ENCODE assay signal across 9 cellular contexts in genomic region chr2:142180820-142181533, GRCh38. TPM values are rescaled to one million over a fixed set of nuclear protein-coding genes. Genes with fewer than 3 reads are reported as not detected.
DNase-seq lines count a peak whose midpoint lies in the region; ATAC-seq and TF ChIP-seq lines count a peak whose summit lies in the region.
"Had no signal": no experiment of that assay in that cellular context is flagged by ENCODE, and none has a peak within 500 bp of the region (broad histone marks: within the 10 kb centered on the region; RNA-seq: fewer than 3 reads in every experiment).

No MANE protein-coding gene starts in this region.

- H3K27ac ChIP-seq in HEK293 (ENCODE audit: extremely low read depth, low read depth, low read length) = no peak overlapping the region; the same call in 1 of the 2 replicates
- H3K27ac ChIP-seq in liver (ENCODE audit: low read depth in 1 of 2, low read length in 2 of 2) = no peak overlapping the region

- H3K4me1 ChIP-seq in HEK293 (ENCODE audit: control insufficient read depth, insufficient read depth, low read length) (peaks cover 8% of the 10 kb centered on the region), liver (ENCODE audit: control insufficient read depth in 4 of 4, insufficient read depth in 4 of 4, low read length in 3 of 4) (no peaks in the 10 kb centered on the region)

- H3K4me3 ChIP-seq in HEK293 (ENCODE audit: low read depth, low read length) = no peak overlapping the region
- no peak overlapping the region for H3K4me3 ChIP-seq in WI38 (ENCODE audit: low read depth, low read length)
- H3K4me3 ChIP-seq in liver (ENCODE audit: low read depth in 1 of 3, low read length in 3 of 3) = no peak overlapping the region

- peak; percentile 37 for DNase-seq in D341Med (ENCODE audit: low spot score)
- no peak for DNase-seq in activated T-cell treated with anti-CD3 and anti-CD28 coated beads, Interleukin-2, amount 50 U/mL, for 24 hours
- DNase-seq in NCI-H1417 treated with DMSO at 0.1 percent for 48 hours (lab: John Stamatoyannopoulos, UW) = no peak
- DNase-seq: NCI-H510A treated with DMSO at 0.1 percent for 48 hours had no signal

- H3K4me3 Mint-ChIP-seq in activated T-cell treated with anti-CD3 and anti-CD28 coated beads, Interleukin-2, amount 50 U/mL, for 24 hours = no peak overlapping the region

- H3K4me1 Mint-ChIP-seq in activated T-cell treated with anti-CD3 and anti-CD28 coated beads, Interleukin-2, amount 50 U/mL, for 24 hours (ENCODE audit: low read depth) = no peaks in the 10 kb centered on the region

- H3K36me3 ChIP-seq in HEK293 (ENCODE audit: control insufficient read depth in 2 of 2, insufficient read depth in 1 of 2, low read length in 2 of 2) = no peaks in the 10 kb centered on the region
- H3K36me3 ChIP-seq in liver (ENCODE audit: control insufficient read depth in 4 of 4, insufficient read depth in 3 of 4, low read depth in 1 of 4, low read length in 3 of 4) = no peaks in the 10 kb centered on the region

- no peaks in the 10 kb centered on the region for H3K27me3 Mint-ChIP-seq in activated T-cell treated with anti-CD3 and anti-CD28 coated beads, Interleukin-2, amount 50 U/mL, for 24 hours

- CTCF ChIA-PET in HEK293 (lab: Yijun Ruan, JAX) = interaction anchor here (0.6 to 2.3 kb wide), 11 partner anchors 9 to 1963 kb away, joined by 3 to 13 read pairs (median 4); no protein-coding TSS in a partner anchor

- POLR2A ChIA-PET in HEK293 (lab: Yijun Ruan, JAX) = no interaction called here

- TF ChIP-seq CTCF in HEK293 (tag by site-specific recombination; IDR thresholded peaks at IDR 0.05) (peak; percentile 26; the same call in 1 of the 2 replicates), WI38 (IDR thresholded peaks at IDR 0.05; ENCODE audit: low read depth, low read length) (peak; percentile 20; the same call in 1 of the 2 replicates), liver (IDR thresholded peaks at IDR 0.05; ENCODE audit: low read depth, low read length, missing input control) (peak; percentile 16)

- ATAC-seq in HG03460 (IDR thresholded peaks at IDR 0.05; ENCODE audit: unreplicated experiment) (no peak), GM18517 (IDR thresholded peaks at IDR 0.05; ENCODE audit: unreplicated experiment) (no peak)

- H3K27ac Mint-ChIP-seq in activated T-cell treated with anti-CD3 and anti-CD28 coated beads, Interleukin-2, amount 50 U/mL, for 24 hours = no peak overlapping the region

- TF ChIP-seq RAD21 in liver (IDR thresholded peaks at IDR 0.05) = peak in 1 of 2 donors; percentile 18

- H3K9ac ChIP-seq in liver (ENCODE audit: low read depth in 1 of 2, low read length in 2 of 2) = no peak overlapping the region

- 43% methylated on average over 22 of the region's 22 CpGs for WGBS in liver

- H3K9me3 Mint-ChIP-seq in activated T-cell treated with anti-CD3 and anti-CD28 coated beads, Interleukin-2, amount 50 U/mL, for 24 hours = peaks cover 6% of the 10 kb centered on the region

- H3K9me3 ChIP-seq in HEK293 (ENCODE audit: control insufficient read depth, insufficient read depth, low read depth, low read length) (no peaks in the 10 kb centered on the region), liver (ENCODE audit: control insufficient read depth in 4 of 4, low read length in 3 of 4) (no peaks in the 10 kb centered on the region)

- no peaks in the 10 kb centered on the region for H3K36me3 Mint-ChIP-seq in activated T-cell treated with anti-CD3 and anti-CD28 coated beads, Interleukin-2, amount 50 U/mL, for 24 hours (ENCODE audit: low read depth)

- no peaks in the 10 kb centered on the region for H3K27me3 ChIP-seq in liver (ENCODE audit: control insufficient read depth in 4 of 4, insufficient read depth in 4 of 4, low read length in 3 of 4)

TF ChIP-seq in HEK293, 187 proteins besides CTCF, POLR2A, EP300 and RAD21:
- no peak for TF ChIP-seq ZNF26 (tag by site-specific recombination; IDR thresholded peaks at IDR 0.05)
- no peak for TF ChIP-seq ZNF354C (tag by site-specific recombination; IDR thresholded peaks at IDR 0.05; ENCODE audit: borderline replicate concordance, low read depth)
- TF ChIP-seq ZNF140 (tag by site-specific recombination; IDR thresholded peaks at IDR 0.05) = no peak
- no peak for TF ChIP-seq ZBTB1 (tag by site-specific recombination; IDR thresholded peaks at IDR 0.05)
- no peak for TF ChIP-seq ZNF114 (tag by site-specific recombination; IDR thresholded peaks at IDR 0.05)
- no peak for TF ChIP-seq ZNF623 (tag by site-specific recombination; IDR thresholded peaks at IDR 0.05)
- peak; percentile 48 for TF ChIP-seq ZFHX2 (tag by site-specific recombination; conservative IDR thresholded peaks at IDR 0.05)
- TF ChIP-seq ZNF580 (tag by site-specific recombination; IDR thresholded peaks at IDR 0.05) = no peak
- peak; percentile 39; the same call in 1 of the 2 replicates for TF ChIP-seq ZNF660 (tag by site-specific recombination; IDR thresholded peaks at IDR 0.05)
- TF ChIP-seq ZNF48 (tag by site-specific recombination; IDR thresholded peaks at IDR 0.05) = no peak
- no peak for TF ChIP-seq ZNF184 (tag by site-specific recombination; IDR thresholded peaks at IDR 0.05)
- no peak for TF ChIP-seq ZNF488 (tag by site-specific recombination; IDR thresholded peaks at IDR 0.05)
- peak; percentile 40 for TF ChIP-seq ZIC2 (tag by site-specific recombination; IDR thresholded peaks at IDR 0.05)
TF ChIP-seq in HEK293: peak in this region for 3.

TF ChIP-seq in liver, 16 proteins besides CTCF, POLR2A, EP300 and RAD21:
- TF ChIP-seq TAF1 (conservative IDR thresholded peaks at IDR 0.05) = no peak
- TF ChIP-seq JUND (IDR thresholded peaks at IDR 0.05) = no peak
- TF ChIP-seq FOXA1 (IDR thresholded peaks at IDR 0.05) = no peak
- TF ChIP-seq REST (IDR thresholded peaks at IDR 0.05) = no peak
- TF ChIP-seq GABPA (IDR thresholded peaks at IDR 0.05 in 1 of 2, conservative IDR thresholded peaks at IDR 0.05 in 1 of 2) = no peak
- TF ChIP-seq NR2F2 (IDR thresholded peaks at IDR 0.05) = no peak
- TF ChIP-seq RXRA (IDR thresholded peaks at IDR 0.05) = no peak
- no peak for TF ChIP-seq ATF3 (IDR thresholded peaks at IDR 0.05)
- TF ChIP-seq MAX (IDR thresholded peaks at IDR 0.05) = no peak
- no peak for TF ChIP-seq HNF4A (conservative IDR thresholded peaks at IDR 0.05)

RNA-seq across cellular contexts. Expression of gene LRP1B, which starts 50.2 kb away (rescaled TPM):
- under 1 TPM; 0.08 to 0.84 TPM for total RNA-seq in liver
- under 1 TPM; 0.01 to 0.25 TPM for polyA plus RNA-seq in liver
